Comparison of ENCODE assay signal across 8 cellular contexts in the genomic region with DNA sequence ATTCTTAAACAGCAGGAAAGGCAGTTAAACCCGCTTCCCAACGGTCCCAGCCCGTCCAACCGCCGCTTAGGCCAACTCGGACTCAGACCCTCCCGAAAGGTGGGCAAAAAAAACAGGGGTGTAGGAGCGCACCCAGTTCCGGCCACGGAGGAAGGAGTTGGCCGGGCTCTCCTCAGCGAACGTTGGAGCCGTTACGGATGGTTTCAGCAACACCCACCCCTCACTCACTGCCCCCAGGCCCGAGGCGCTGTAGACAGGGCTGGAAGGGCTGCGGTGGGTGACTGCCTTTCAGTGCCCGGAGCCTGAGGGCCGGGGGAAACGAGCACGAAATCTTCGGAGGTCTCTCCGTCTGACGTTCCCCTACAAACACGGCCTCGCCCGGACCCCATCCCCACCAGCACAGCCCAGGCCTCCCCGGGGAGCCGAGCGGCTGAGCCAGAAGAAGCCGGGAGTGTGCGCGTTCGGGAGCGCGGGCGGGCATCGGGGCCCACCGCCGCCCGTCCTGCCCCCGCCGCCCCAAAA. TPM values are rescaled to one million over a fixed set of nuclear protein-coding genes. Genes with fewer than 3 reads are reported as not detected.
DNase-seq lines count a peak whose midpoint lies in the region; ATAC-seq and TF ChIP-seq lines count a peak whose summit lies in the region.

No MANE protein-coding gene starts in this region.

- POLR2A ChIA-PET in AG04450 (lab: Yijun Ruan, JAX), result no interaction called here

- H3K36me3 Mint-ChIP-seq in effector memory CD8-positive, alpha-beta T cell (ENCODE audit: insufficient read depth), result peaks cover 9% of the 10 kb centered on the region

- peak overlapping the region; percentile 78 to 79 for H3K9ac ChIP-seq in stomach smooth muscle (ENCODE audit: low read length in 2 of 2)

- peak overlapping the region; percentile 90 for H3K4me3 ChIP-seq in AG04450 (ENCODE audit: low read depth, low read length)
- H3K4me3 ChIP-seq in HAP-1, result peak overlapping the region; percentile 77
- H3K4me3 ChIP-seq in mesodermal cell (ENCODE audit: extremely low read depth, insufficient read depth, low read length, poor library complexity, severe bottlenecking), result peak overlapping the region; percentile 95
- H3K4me3 ChIP-seq in stomach smooth muscle (ENCODE audit: low read length in 2 of 2), result peak overlapping the region; percentile 81 to 90

- peak overlapping the region; percentile 73 for H3K27ac ChIP-seq in AG04450 (ENCODE audit: low read depth, low read length)
- peak overlapping the region; percentile 88 for H3K27ac ChIP-seq in VCaP
- H3K27ac ChIP-seq in mesodermal cell (ENCODE audit: low read depth, low read length, severe bottlenecking), result peak overlapping the region; percentile 74
- H3K27ac ChIP-seq in stomach smooth muscle (ENCODE audit: low read length), result peak overlapping the region; percentile 46

- H3K9me3 ChIP-seq in AG04450 (ENCODE audit: control insufficient read depth, insufficient read depth, low read length) (no peaks in the 10 kb centered on the region; the same call in 1 of the 2 replicates), HAP-1 (no peaks in the 10 kb centered on the region), mesodermal cell (ENCODE audit: control insufficient read depth, low read length) (no peaks in the 10 kb centered on the region), stomach smooth muscle (ENCODE audit: control insufficient read depth in 2 of 2, low read length in 2 of 2) (no peaks in the 10 kb centered on the region)

- H3K4me1 ChIP-seq in HAP-1 (peaks cover 20% of the 10 kb centered on the region), mesodermal cell (ENCODE audit: control insufficient read depth, insufficient read depth, low read length, poor library complexity, severe bottlenecking) (peaks cover 10% of the 10 kb centered on the region), stomach smooth muscle (ENCODE audit: control insufficient read depth, insufficient read depth, low read length) (peaks cover 19% of the 10 kb centered on the region)

- CTCF ChIA-PET in AG04450 (lab: Charles Lee), result interaction anchor here (0.7 kb wide), 1 partner anchor 525 kb away, joined by 6 read pairs; no protein-coding TSS in a partner anchor

- peaks cover 33 to 46% of the 10 kb centered on the region in 2 donors for H3K4me1 Mint-ChIP-seq in effector memory CD8-positive, alpha-beta T cell (ENCODE audit: low read depth in 2 of 2)

- in situ Hi-C loops in HAP-1 (cut with MboI; ENCODE audit: low sequenced_read_pairs), result no loop called here

- H3K9me3 Mint-ChIP-seq in effector memory CD8-positive, alpha-beta T cell, result no peaks in the 10 kb centered on the region

- peak overlapping the region; percentile 81 to 85 for H3K4me3 Mint-ChIP-seq in effector memory CD8-positive, alpha-beta T cell

- no peaks in the 10 kb centered on the region for H3K27me3 ChIP-seq in AG04450 (ENCODE audit: control insufficient read depth, insufficient read depth, low read length)
- no peaks in the 10 kb centered on the region for H3K27me3 ChIP-seq in HAP-1 (ENCODE audit: low read depth)
- H3K27me3 ChIP-seq in stomach smooth muscle (ENCODE audit: control insufficient read depth in 1 of 2, insufficient read depth in 2 of 2, low read length in 2 of 2), result no peaks in the 10 kb centered on the region

- H3K27ac Mint-ChIP-seq in effector memory CD8-positive, alpha-beta T cell, result peak overlapping the region; percentile 66 to 69

- DNase-seq in AG04450 (ENCODE audit: low read depth, low spot score) (no peak), HAP-1 (ENCODE audit: low spot score in 2 of 2) (peak; percentile 17 to 44)
- DNase-seq in effector memory CD8-positive, alpha-beta T cell, result peak in 2 of 3 experiments; percentile 4 to 7

- no peaks in the 10 kb centered on the region for H3K36me3 ChIP-seq in HAP-1 (replicated peaks)
- H3K36me3 ChIP-seq in mesodermal cell (ENCODE audit: control insufficient read depth, insufficient read depth, low read length), result no peaks in the 10 kb centered on the region
- no peaks in the 10 kb centered on the region for H3K36me3 ChIP-seq in stomach smooth muscle (ENCODE audit: control insufficient read depth in 2 of 2, insufficient read depth in 2 of 2, low read length in 2 of 2)

- TF ChIP-seq CTCF in AG04450 (IDR thresholded peaks at IDR 0.05; ENCODE audit: low read depth, low read length), result no peak
- no peak for TF ChIP-seq CTCF in VCaP (conservative IDR thresholded peaks at IDR 0.05)

- ATAC-seq in effector memory CD8-positive, alpha-beta T cell (replicated peaks), result no peak
- ATAC-seq in GM18868 (IDR thresholded peaks at IDR 0.05; ENCODE audit: unreplicated experiment) (no peak), HG02763 (IDR thresholded peaks at IDR 0.05; ENCODE audit: unreplicated experiment) (no peak)

- 1% methylated on average over 17 to 24 of the region's 44 CpGs for WGBS in mesodermal cell (ENCODE audit: insufficient coverage in 2 of 2), 2 experiments

- H3K27me3 Mint-ChIP-seq in effector memory CD8-positive, alpha-beta T cell, result no peaks in the 10 kb centered on the region

RNA-seq across cellular contexts. Expression of gene KDM5B, which starts 1.3 kb away (rescaled TPM):
- polyA plus RNA-seq in AG04450 (2011; rRNA removed), result 62.7 and 79.1 TPM in 2 replicates
- 150 and 202 TPM in 2 replicates for polyA minus RNA-seq in AG04450 (2011; rRNA and poly(A)+ RNA removed)
- polyA plus RNA-seq in mesodermal cell (2013, experiment 1 of 2), result 104 TPM
- 95.3 TPM for polyA plus RNA-seq in mesodermal cell (2013, experiment 2 of 2)

RNA-seq across cellular contexts. Expression of gene PCAT6, which starts 3.8 kb away (rescaled TPM):
- polyA plus RNA-seq in AG04450 (2011; rRNA removed), result 3.0 and 4.0 TPM in 2 replicates
- 2.6 and 3.8 TPM in 2 replicates for polyA minus RNA-seq in AG04450 (2011; rRNA and poly(A)+ RNA removed)
- polyA plus RNA-seq in mesodermal cell (2013, experiment 1 of 2), result 15.1 TPM
- 12.4 TPM for polyA plus RNA-seq in mesodermal cell (2013, experiment 2 of 2)
